ENCODE assay signal across 23 cellular contexts in the genomic region with DNA sequence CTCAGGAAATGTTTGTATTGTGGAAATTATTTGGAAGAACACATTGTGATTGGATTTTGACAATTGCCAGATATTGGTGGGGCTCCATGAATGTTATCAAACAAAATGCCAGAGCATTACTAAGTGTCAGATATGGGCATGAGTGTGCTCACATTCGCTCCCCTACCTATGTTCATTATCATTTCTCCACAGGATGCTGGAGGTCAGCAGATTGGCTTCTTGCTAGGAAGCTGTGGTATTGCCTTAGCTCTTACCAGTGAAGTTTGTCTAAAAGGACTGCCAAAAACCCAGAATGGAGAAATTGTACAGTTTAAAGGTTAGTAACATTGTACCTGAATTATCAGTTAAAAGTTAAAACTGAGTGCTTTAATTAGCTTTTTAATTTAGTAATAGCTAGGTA.
"Had no signal": no experiment of that assay in that cellular context is flagged by ENCODE, and none has a peak within 500 bp of the region (broad histone marks: within the 10 kb centered on the region; RNA-seq: fewer than 3 reads in every experiment).

No MANE protein-coding gene starts in this region.

- H3K4me3 ChIP-seq: esophagus squamous epithelium, hepatocyte, left lung, neural progenitor cell, right lobe of liver, thyroid gland, vagina had no signal

- H3K9ac ChIP-seq: neural progenitor cell, parathyroid adenoma had no signal

- H3K27ac ChIP-seq: esophagus squamous epithelium, hepatocyte, left lung, neural progenitor cell, parathyroid adenoma, right lobe of liver, thyroid gland, vagina had no signal

- ATAC-seq: left lung; naive thymus-derived CD4-positive, alpha-beta T cell; right lobe of liver; stimulated activated naive CD8-positive, alpha-beta T cell treated with anti-CD3 and anti-CD28 coated beads, Interleukin-15, amount 100 ng/mL, for 72 hours had no signal

- H3K4me2 ChIP-seq: hepatocyte, neural progenitor cell had no signal

- H3K4me3 Mint-ChIP-seq: naive thymus-derived CD4-positive, alpha-beta T cell; nephron; neural progenitor cell; stimulated activated naive CD8-positive, alpha-beta T cell treated with anti-CD3 and anti-CD28 coated beads, Interleukin-15, amount 100 ng/mL, for 72 hours had no signal

- H3K9me3 ChIP-seq: esophagus squamous epithelium, left lung, right lobe of liver, thyroid gland, vagina had no signal

- H3K27me3 ChIP-seq: esophagus squamous epithelium, hepatocyte, left lung, neural progenitor cell, right lobe of liver, thyroid gland, vagina had no signal

- DNase-seq: cortex of kidney; effector CD8-positive, alpha-beta T cell; esophagus squamous epithelium; foreskin melanocyte; kidney; left lung; mesenchymal stem cell; midbrain; naive thymus-derived CD4-positive, alpha-beta T cell; right lobe of liver; small intestine; stimulated activated CD4-positive, alpha-beta T cell treated with anti-CD3 and anti-CD28 coated beads, Interleukin-15, amount 100 ng/mL, for 24 hours; stimulated activated CD4-positive, alpha-beta T cell treated with anti-CD3 and anti-CD28 coated beads, Interleukin-2, amount 100 ng/mL, for 48 hours; stimulated activated naive CD4-positive, alpha-beta T cell; stimulated activated naive CD8-positive, alpha-beta T cell treated with anti-CD3 and anti-CD28 coated beads, Interleukin-15, amount 100 ng/mL, for 72 hours; thyroid gland; trophoblast cell had no signal

- H3K27ac Mint-ChIP-seq: nephron; neural progenitor cell; progenitor cell of endocrine pancreas; stimulated activated naive CD8-positive, alpha-beta T cell treated with anti-CD3 and anti-CD28 coated beads, Interleukin-15, amount 100 ng/mL, for 72 hours had no signal

- H3K4me1 Mint-ChIP-seq: stimulated activated naive CD8-positive, alpha-beta T cell treated with anti-CD3 and anti-CD28 coated beads, Interleukin-15, amount 100 ng/mL, for 72 hours had no signal

- H3K4me1 ChIP-seq: esophagus squamous epithelium, left lung, neural progenitor cell, parathyroid adenoma, right lobe of liver, thyroid gland, vagina had no signal

- H3K79me2 ChIP-seq: hepatocyte, parathyroid adenoma had no signal

- H3K27me3 Mint-ChIP-seq: naive thymus-derived CD4-positive, alpha-beta T cell; progenitor cell of endocrine pancreas; stimulated activated naive CD8-positive, alpha-beta T cell treated with anti-CD3 and anti-CD28 coated beads, Interleukin-15, amount 100 ng/mL, for 72 hours had no signal
